In the genomic region with DNA sequence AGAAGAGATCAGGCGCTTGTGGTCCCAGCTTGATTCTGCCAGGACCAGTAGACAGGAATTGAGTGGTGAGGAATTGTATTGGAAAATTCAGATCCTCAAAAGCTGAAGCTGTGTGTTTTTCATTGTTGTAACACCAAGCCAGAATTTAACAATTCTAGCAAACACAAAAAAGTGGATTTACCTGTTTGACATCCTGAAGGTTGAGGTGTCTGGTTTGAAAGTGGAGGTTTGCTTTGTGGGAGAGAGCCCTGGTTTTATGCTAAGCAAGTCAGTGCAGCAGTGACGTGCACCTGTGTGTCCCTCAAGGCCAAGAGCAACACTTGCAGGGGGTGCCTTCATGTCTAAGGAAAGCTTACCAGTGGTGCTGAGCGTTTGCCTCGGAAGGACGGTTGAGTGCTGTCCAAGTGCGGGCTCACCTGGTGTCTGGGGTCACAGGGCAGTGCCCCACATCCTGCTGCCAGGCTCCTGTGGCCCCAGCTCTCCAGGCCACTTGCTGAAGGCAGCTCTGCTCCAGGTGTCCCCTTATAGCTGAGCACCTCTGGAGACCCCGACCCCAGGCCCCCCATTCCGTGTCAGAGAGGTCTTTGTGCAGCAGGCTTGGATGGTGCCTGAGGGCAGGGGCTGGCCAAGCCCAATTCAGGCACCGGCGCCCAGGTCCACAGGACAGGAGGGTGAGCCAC, we compare ENCODE assay signal across 27 cellular contexts.
"Had no signal": no experiment of that assay in that cellular context is flagged by ENCODE, and none has a peak within 500 bp of the region (broad histone marks: within the 10 kb centered on the region; RNA-seq: fewer than 3 reads in every experiment).

No MANE protein-coding gene starts in this region.

- H3K4me3 ChIP-seq: cardiac muscle cell, MG63 had no signal

- FAIRE-seq: RCC 7860 had no signal

- ATAC-seq: activated CD4-positive, alpha-beta T cell treated with anti-CD3 and anti-CD28 coated beads for 36 hours; activated T-helper 17 cell treated with anti-CD3 and anti-CD28 coated beads, Interleukin-2, amount 50 U/mL, for 72 hours; T-cell had no signal

- H3K4me2 ChIP-seq: KMS-11 had no signal

- DNase-seq: activated CD4-positive, alpha-beta memory T cell treated with anti-CD3 and anti-CD28 coated beads, Interleukin-2, amount 10 ng/mL, durations not matched to agents 7 days and 5 days; activated CD4-positive, alpha-beta T cell treated with anti-CD3 and anti-CD28 coated beads for 36 hours; activated CD4-positive, alpha-beta T cell treated with anti-CD3 and anti-CD28 coated beads, Interleukin-2, amount 50 U/mL, for 1 hour; activated gamma-delta T cell; activated naive CD4-positive, alpha-beta T cell treated with anti-CD3 and anti-CD28 coated beads for 36 hours; activated T-cell treated with anti-CD3 and anti-CD28 coated beads for 4 hours; activated T-cell treated with anti-CD3 and anti-CD28 coated beads, Interleukin-2, amount 50 U/mL, for 48 hours; amygdala; brain microvascular endothelial cell; MG63; MV-4-11; NCI-H1092 treated with DMSO at 0.1 percent for 48 hours; NCI-H1436; NCI-H1694 treated with DMSO at 0.1 percent for 48 hours; NCI-H2029 treated with DMSO at 0.1 percent for 48 hours; NCI-H510A treated with DMSO at 0.1 percent for 48 hours; NCI-H69; NK-92 treated with Interleukin-12 subunit alpha and Interleukin-12 subunit beta, amount 100 ng/mL, for 24 hours; OCI-M1; SHP77 treated with DMSO at 0.1 percent for 48 hours; T-cell; WERI-Rb-1 had no signal

- H3K9ac ChIP-seq: KMS-11 had no signal

- H3K27ac ChIP-seq: brain microvascular endothelial cell, cardiac muscle cell, KMS-11, WERI-Rb-1 had no signal

- H3K4me3 Mint-ChIP-seq: activated CD4-positive, alpha-beta memory T cell treated with anti-CD3 and anti-CD28 coated beads, Interleukin-2, amount 10 ng/mL, durations not matched to agents 7 days and 5 days; activated CD4-positive, alpha-beta T cell treated with anti-CD3 and anti-CD28 coated beads for 36 hours; activated naive CD4-positive, alpha-beta T cell treated with anti-CD3 and anti-CD28 coated beads for 36 hours; activated naive CD8-positive, alpha-beta T cell; activated T-helper 17 cell treated with anti-CD3 and anti-CD28 coated beads, Interleukin-2, amount 50 U/mL, for 72 hours; T-cell had no signal

- H3K9me3 ChIP-seq: MG63 had no signal

- H3K27me3 ChIP-seq: brain microvascular endothelial cell, cardiac muscle cell, MG63 had no signal

- H3K4me1 Mint-ChIP-seq: activated CD4-positive, alpha-beta memory T cell treated with anti-CD3 and anti-CD28 coated beads, Interleukin-2, amount 10 ng/mL, durations not matched to agents 7 days and 5 days; activated CD4-positive, alpha-beta T cell treated with anti-CD3 and anti-CD28 coated beads for 36 hours; activated T-helper 17 cell treated with anti-CD3 and anti-CD28 coated beads, Interleukin-2, amount 50 U/mL, for 72 hours had no signal

- H3K27ac Mint-ChIP-seq: activated CD4-positive, alpha-beta memory T cell treated with anti-CD3 and anti-CD28 coated beads, Interleukin-2, amount 10 ng/mL, durations not matched to agents 7 days and 5 days; activated CD4-positive, alpha-beta T cell treated with anti-CD3 and anti-CD28 coated beads for 36 hours; activated naive CD4-positive, alpha-beta T cell treated with anti-CD3 and anti-CD28 coated beads for 36 hours; activated naive CD8-positive, alpha-beta T cell; activated T-helper 17 cell treated with anti-CD3 and anti-CD28 coated beads, Interleukin-2, amount 50 U/mL, for 72 hours; T-cell had no signal

- H3K27me3 Mint-ChIP-seq: activated CD4-positive, alpha-beta memory T cell treated with anti-CD3 and anti-CD28 coated beads, Interleukin-2, amount 10 ng/mL, durations not matched to agents 7 days and 5 days; activated CD4-positive, alpha-beta T cell treated with anti-CD3 and anti-CD28 coated beads for 36 hours; activated naive CD8-positive, alpha-beta T cell; activated T-helper 17 cell treated with anti-CD3 and anti-CD28 coated beads, Interleukin-2, amount 50 U/mL, for 72 hours; T-cell had no signal

- H3K9me3 Mint-ChIP-seq: activated CD4-positive, alpha-beta memory T cell treated with anti-CD3 and anti-CD28 coated beads, Interleukin-2, amount 10 ng/mL, durations not matched to agents 7 days and 5 days; activated naive CD4-positive, alpha-beta T cell treated with anti-CD3 and anti-CD28 coated beads for 36 hours; activated T-helper 17 cell treated with anti-CD3 and anti-CD28 coated beads, Interleukin-2, amount 50 U/mL, for 72 hours; T-cell had no signal
